Comparison of ENCODE assay signal across 1 cellular context in the genomic region with DNA sequence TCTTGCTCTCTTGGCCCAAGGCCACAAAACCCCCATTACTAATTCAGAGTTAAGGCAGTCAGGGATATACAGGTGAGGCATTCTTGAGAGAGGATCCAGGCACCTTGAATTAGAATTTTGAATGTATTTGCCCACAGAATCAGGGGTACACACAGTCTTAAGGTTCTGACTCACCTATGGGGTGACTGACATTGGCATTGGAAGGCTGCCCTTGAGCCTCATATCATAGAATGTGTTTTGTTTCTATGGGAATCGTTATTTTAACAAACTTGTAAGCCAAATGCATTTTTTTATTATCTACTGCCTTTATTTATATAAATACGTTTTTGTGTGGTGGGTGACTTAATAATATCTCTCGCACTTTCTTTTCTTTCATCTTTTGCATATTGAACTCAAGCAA.
TF ChIP-seq lines count a peak whose summit lies in the region.

No MANE protein-coding gene starts in this region.

TF ChIP-seq in IMR-90, 13 proteins besides CTCF, POLR2A, EP300 and RAD21:
- TF ChIP-seq NFE2L2 (IDR thresholded peaks at IDR 0.05; ENCODE audit: low read depth, low read length) (no peak), CHD1 (IDR thresholded peaks at IDR 0.05; ENCODE audit: low read depth, low read length) (no peak), RFX5 (IDR thresholded peaks at IDR 0.05; ENCODE audit: low read depth, low read length) (no peak), MAFK (IDR thresholded peaks at IDR 0.05; ENCODE audit: low read depth, low read length) (no peak), RCOR1 (IDR thresholded peaks at IDR 0.05; ENCODE audit: insufficient replicate concordance, low read length) (no peak), SMC3 (IDR thresholded peaks at IDR 0.05; ENCODE audit: low read depth, low read length) (no peak), FOS (IDR thresholded peaks at IDR 0.05; ENCODE audit: low read depth, low read length) (no peak), CEBPB (IDR thresholded peaks at IDR 0.05; ENCODE audit: low read depth, low read length) (no peak), MAZ (IDR thresholded peaks at IDR 0.05; ENCODE audit: borderline replicate concordance, low read depth, low read length) (no peak), BHLHE40 (IDR thresholded peaks at IDR 0.05; ENCODE audit: low read depth, low read length) (no peak), MXI1 (IDR thresholded peaks at IDR 0.05; ENCODE audit: borderline replicate concordance, low read depth, low read length) (no peak)
- TF ChIP-seq, protein P1, sequence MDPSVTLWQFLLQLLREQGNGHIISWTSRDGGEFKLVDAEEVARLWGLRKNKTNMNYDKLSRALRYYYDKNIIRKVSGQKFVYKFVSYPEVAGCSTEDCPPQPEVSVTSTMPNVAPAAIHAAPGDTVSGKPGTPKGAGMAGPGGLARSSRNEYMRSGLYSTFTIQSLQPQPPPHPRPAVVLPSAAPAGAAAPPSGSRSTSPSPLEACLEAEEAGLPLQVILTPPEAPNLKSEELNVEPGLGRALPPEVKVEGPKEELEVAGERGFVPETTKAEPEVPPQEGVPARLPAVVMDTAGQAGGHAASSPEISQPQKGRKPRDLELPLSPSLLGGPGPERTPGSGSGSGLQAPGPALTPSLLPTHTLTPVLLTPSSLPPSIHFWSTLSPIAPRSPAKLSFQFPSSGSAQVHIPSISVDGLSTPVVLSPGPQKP (IDR thresholded peaks at IDR 0.05; ENCODE audit: borderline replicate concordance, low read depth, low read length) = no peak
- TF ChIP-seq, protein P2, sequence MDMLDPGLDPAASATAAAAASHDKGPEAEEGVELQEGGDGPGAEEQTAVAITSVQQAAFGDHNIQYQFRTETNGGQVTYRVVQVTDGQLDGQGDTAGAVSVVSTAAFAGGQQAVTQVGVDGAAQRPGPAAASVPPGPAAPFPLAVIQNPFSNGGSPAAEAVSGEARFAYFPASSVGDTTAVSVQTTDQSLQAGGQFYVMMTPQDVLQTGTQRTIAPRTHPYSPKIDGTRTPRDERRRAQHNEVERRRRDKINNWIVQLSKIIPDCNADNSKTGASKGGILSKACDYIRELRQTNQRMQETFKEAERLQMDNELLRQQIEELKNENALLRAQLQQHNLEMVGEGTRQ (IDR thresholded peaks at IDR 0.05; ENCODE audit: low read depth, low read length) = no peak
